ENCODE assay signal across 12 cellular contexts in genomic region chr16:31475949-31476304, GRCh38. TPM values are rescaled to one million over a fixed set of nuclear protein-coding genes. Genes with fewer than 3 reads are reported as not detected.
A peak's percentile ranks its signal among the peaks of the same experiment; 100 is the strongest.
DNase-seq lines count a peak whose midpoint lies in the region; ATAC-seq and TF ChIP-seq lines count a peak whose summit lies in the region.
"Had no signal": no experiment of that assay in that cellular context is flagged by ENCODE, and none has a peak within 500 bp of the region (broad histone marks: within the 10 kb centered on the region; RNA-seq: fewer than 3 reads in every experiment).

No MANE protein-coding gene starts in this region.

- H3K36me3 Mint-ChIP-seq in CD4-positive, alpha-beta T cell (ENCODE audit: low read depth): no peaks in the 10 kb centered on the region
- H3K36me3 Mint-ChIP-seq in effector memory CD8-positive, alpha-beta T cell (ENCODE audit: insufficient read depth): peaks cover 11% of the 10 kb centered on the region
- H3K36me3 Mint-ChIP-seq in nephron (ENCODE audit: low read depth): peaks cover 24% of the 10 kb centered on the region

- peaks cover 10% of the 10 kb centered on the region for H3K27me3 ChIP-seq in CD4-positive, alpha-beta T cell (ENCODE audit: control insufficient read depth, insufficient read depth, low read length)
- H3K27me3 ChIP-seq in Loucy (ENCODE audit: insufficient read depth, low read length, poor library complexity, severe bottlenecking): no peaks in the 10 kb centered on the region
- H3K27me3 ChIP-seq in BE2C: no peaks in the 10 kb centered on the region

- peak in 1 of 10 experiments; percentile 18 for DNase-seq in CD4-positive, alpha-beta T cell
- no peak for DNase-seq in effector memory CD8-positive, alpha-beta T cell
- DNase-seq in NCI-H2081 treated with DMSO at 0.1 percent for 48 hours (lab: John Stamatoyannopoulos, UW) (no peak), BE2C (no peak), NCI-H1417 (lab: John Stamatoyannopoulos, UW) (no peak)
- DNase-seq: activated gamma-delta T cell, DMS 273 treated with DMSO at 0.1 percent for 48 hours, NCI-H1092 had no signal

- no peaks in the 10 kb centered on the region for H3K9me2 ChIP-seq in Loucy (replicated peaks; ENCODE audit: low read depth, low read length)

- peak overlapping the region; percentile 83 for H3K4me2 ChIP-seq in Loucy (ENCODE audit: low read depth, low read length, poor library complexity, severe bottlenecking)

- H2AFZ ChIP-seq in Loucy (ENCODE audit: low read length): no peak overlapping the region

- peak overlapping the region; percentile 88 for H3K4me3 Mint-ChIP-seq in CD4-positive, alpha-beta T cell
- peak overlapping the region; percentile 84 to 87 for H3K4me3 Mint-ChIP-seq in effector memory CD8-positive, alpha-beta T cell
- peak overlapping the region; percentile 22 to 77 (median 76) for H3K4me3 Mint-ChIP-seq in nephron

- H3K4me1 ChIP-seq in Loucy (ENCODE audit: insufficient read depth, low read length, poor library complexity, severe bottlenecking) (peaks cover 26% of the 10 kb centered on the region), BE2C (peaks cover 4% of the 10 kb centered on the region; the same call in 1 of the 2 replicates)
- H3K4me1 ChIP-seq: prostate gland had no signal

- CTCF ChIA-PET in CD4-positive, alpha-beta T cell (lab: Charles Lee): interaction anchor here (1.6 kb wide), 1 partner anchor 15 kb away, joined by 6 read pairs; no protein-coding TSS in a partner anchor

- H3K9me3 ChIP-seq in CD4-positive, alpha-beta T cell (ENCODE audit: control insufficient read depth, low read length): no peaks in the 10 kb centered on the region
- H3K9me3 ChIP-seq in Loucy (ENCODE audit: insufficient read depth, low read depth, low read length) (no peaks in the 10 kb centered on the region), BE2C (no peaks in the 10 kb centered on the region)
- H3K9me3 ChIP-seq: prostate gland had no signal

- H3K4me3 ChIP-seq in Loucy (ENCODE audit: low read length, poor library complexity, severe bottlenecking): peak overlapping the region; percentile 88
- no peak overlapping the region for H3K4me3 ChIP-seq in BE2C (ENCODE audit: low read depth, low read length)

- peak overlapping the region; percentile 83 for H3K27ac Mint-ChIP-seq in CD4-positive, alpha-beta T cell
- peak overlapping the region; percentile 66 to 81 for H3K27ac Mint-ChIP-seq in effector memory CD8-positive, alpha-beta T cell
- peak overlapping the region in 2 of 3 experiments; percentile 29 to 63 for H3K27ac Mint-ChIP-seq in nephron

- H3K79me2 ChIP-seq in Loucy (ENCODE audit: insufficient read depth, low read length): peaks cover 12% of the 10 kb centered on the region; the same call in 1 of the 2 replicates

- no peaks in the 10 kb centered on the region for H4K20me1 ChIP-seq in Loucy (ENCODE audit: insufficient read depth, low read length, poor library complexity, severe bottlenecking)

- no peaks in the 10 kb centered on the region for H3K9me3 Mint-ChIP-seq in CD4-positive, alpha-beta T cell
- no peaks in the 10 kb centered on the region for H3K9me3 Mint-ChIP-seq in effector memory CD8-positive, alpha-beta T cell
- H3K9me3 Mint-ChIP-seq in nephron: no peaks in the 10 kb centered on the region

- H3K36me3 ChIP-seq in Loucy (ENCODE audit: insufficient read depth, low read length) (no peaks in the 10 kb centered on the region), BE2C (no peaks in the 10 kb centered on the region; the same call in 1 of the 2 replicates)
- H3K36me3 ChIP-seq: prostate gland had no signal

- H3K4me1 Mint-ChIP-seq in CD4-positive, alpha-beta T cell (ENCODE audit: low read depth): peaks cover 28% of the 10 kb centered on the region
- H3K4me1 Mint-ChIP-seq in effector memory CD8-positive, alpha-beta T cell (ENCODE audit: low read depth in 2 of 2): peaks cover 18 to 23% of the 10 kb centered on the region in 2 donors
- peaks cover 32% of the 10 kb centered on the region for H3K4me1 Mint-ChIP-seq in nephron

- H3K27ac ChIP-seq in CD4-positive, alpha-beta T cell (ENCODE audit: low read depth, low read length): no peak overlapping the region
- H3K27ac ChIP-seq: prostate gland had no signal

- TF ChIP-seq CTCF in CD4-positive, alpha-beta T cell (IDR thresholded peaks at IDR 0.05): no peak
- TF ChIP-seq CTCF in Loucy (conservative IDR thresholded peaks at IDR 0.05; ENCODE audit: low read length) (no peak), nephron (IDR thresholded peaks at IDR 0.05; ENCODE audit: unreplicated experiment in 3 of 3) (no peak), BE2C (IDR thresholded peaks at IDR 0.05; ENCODE audit: low read depth, low read length) (no peak)

- intact Hi-C loops in CD4-positive, alpha-beta T cell (cut with DNase I, micrococcal nuclease): loop anchor here (1.0 to 2.0 kb wide), 2 partner anchors 16 to 17 kb away; partner anchors contain the start of gene ARMC5 (in 1 of the 2)

- H3K27me3 Mint-ChIP-seq in CD4-positive, alpha-beta T cell: peaks cover 13% of the 10 kb centered on the region
- peaks cover 22 to 26% of the 10 kb centered on the region in 2 donors for H3K27me3 Mint-ChIP-seq in effector memory CD8-positive, alpha-beta T cell
- peaks cover 44% of the 10 kb centered on the region for H3K27me3 Mint-ChIP-seq in nephron (ENCODE audit: low read depth)

- POLR2A ChIA-PET in CD4-positive, alpha-beta T cell (lab: Charles Lee): interaction anchor here (1.4 to 6.2 kb wide), 7 partner anchors 12 to 398 kb away, joined by 5 to 69 read pairs (median 7); partner anchors contain the start of genes ARMC5, FUS, RUSF1 and ZNF267

- peak overlapping the region; percentile 90 for H3K9ac ChIP-seq in Loucy (ENCODE audit: low read depth, low read length, poor library complexity, severe bottlenecking)

- peaks cover 3% of the 10 kb centered on the region; the same call in 1 of the 2 replicates for H3F3A ChIP-seq in Loucy (ENCODE audit: low read depth)

- ATAC-seq in CD4-positive, alpha-beta T cell (ENCODE audit: poor library complexity): no peak
- ATAC-seq in effector memory CD8-positive, alpha-beta T cell (replicated peaks): peak; percentile 38
- ATAC-seq in GM21367 (IDR thresholded peaks at IDR 0.05; ENCODE audit: unreplicated experiment): no peak

RNA-seq across cellular contexts. Expression of gene TGFB1I1, which starts 4.0 kb away (rescaled TPM):
- total RNA-seq in CD4-positive, alpha-beta T cell: under 1 TPM; 0.36 to 0.42 TPM
- 41.8 TPM for polyA plus RNA-seq in BE2C (2012; ENCODE audit: insufficient read depth, insufficient read length, low read depth)

RNA-seq across cellular contexts. Expression of gene SLC5A2, which starts 7.0 kb away (rescaled TPM):
- 1 to 10 TPM; 4.1 to 5.3 TPM for total RNA-seq in CD4-positive, alpha-beta T cell
- 26.9 TPM for polyA plus RNA-seq in BE2C (2012; ENCODE audit: insufficient read depth, insufficient read length, low read depth)

RNA-seq across cellular contexts. Expression of gene ARMC5, which starts 16.6 kb away (rescaled TPM):
- 10 to 100 TPM in 1 of 2 experiments, 1 to 10 TPM in 1; 8.5 to 10.8 TPM for total RNA-seq in CD4-positive, alpha-beta T cell
- 26.6 TPM for polyA plus RNA-seq in BE2C (2012; ENCODE audit: insufficient read depth, insufficient read length, low read depth)

RNA-seq across cellular contexts. Expression of gene RUSF1, which starts 32.3 kb away (rescaled TPM):
- 10 to 100 TPM; 69.2 to 73.2 TPM for total RNA-seq in CD4-positive, alpha-beta T cell
- 143 TPM for polyA plus RNA-seq in BE2C (2012; ENCODE audit: insufficient read depth, insufficient read length, low read depth)

RNA-seq across cellular contexts. Expression of gene ZNF843, which starts 33.3 kb away (rescaled TPM):
- under 1 TPM in 1 of 2 experiments, not detected in 1; 0.16 TPM for total RNA-seq in CD4-positive, alpha-beta T cell
- polyA plus RNA-seq in BE2C (2012; ENCODE audit: insufficient read depth, insufficient read length, low read depth): 1.0 TPM
